10 cellular contexts compared by ENCODE assay signal in genomic region chr5:56323505-56323904, GRCh38.
DNase-seq lines count a peak whose midpoint lies in the region; ATAC-seq and TF ChIP-seq lines count a peak whose summit lies in the region.
"Had no signal": no experiment of that assay in that cellular context is flagged by ENCODE, and none has a peak within 500 bp of the region (broad histone marks: within the 10 kb centered on the region; RNA-seq: fewer than 3 reads in every experiment).

No MANE protein-coding gene starts in this region.

- H3K9me1 ChIP-seq in IMR-90 (ENCODE audit: insufficient read depth, low read length) = peaks cover 4% of the 10 kb centered on the region; the same call in 1 of the 2 replicates

- H3K27me3 Mint-ChIP-seq in MCF 10A (ENCODE audit: insufficient read depth, unreplicated experiment) = no peaks in the 10 kb centered on the region

- H3K4me2 ChIP-seq in IMR-90 (ENCODE audit: low read depth, low read length) = no peak overlapping the region

- peaks cover 25% of the 10 kb centered on the region for H3K4me1 Mint-ChIP-seq in MCF 10A (ENCODE audit: insufficient read depth, unreplicated experiment)

- TF ChIP-seq CTCF in BE2C (IDR thresholded peaks at IDR 0.05; ENCODE audit: low read depth, low read length) (peak; percentile 12; the same call in 1 of the 2 replicates), IMR-90 (conservative IDR thresholded peaks at IDR 0.05; ENCODE audit: low read depth, low read length) (no peak), MCF 10A (IDR thresholded peaks at IDR 0.05; ENCODE audit: unreplicated experiment) (no peak)

- no peak overlapping the region; the same call in 1 of the 2 replicates for H3K4ac ChIP-seq in IMR-90 (ENCODE audit: low read depth, low read length)

- WGBS in IMR-90 (ENCODE audit: extremely low coverage in 2 of 2, insufficient read length in 1 of 2), 2 experiments = no CpG with 5 or more reads among the region's 2 CpGs

- no peak for TF ChIP-seq POLR2A in IMR-90 (IDR thresholded peaks at IDR 0.05; ENCODE audit: low read depth, low read length)

- no peaks in the 10 kb centered on the region for H3K79me1 ChIP-seq in IMR-90 (ENCODE audit: low read depth in 1 of 2, low read length in 2 of 2)

- no peak overlapping the region for H2AFZ ChIP-seq in IMR-90 (replicated peaks; ENCODE audit: low read length, poor library complexity)

- H3K14ac ChIP-seq in IMR-90 (replicated peaks; ENCODE audit: low read depth, low read length) = no peak overlapping the region

- H3K4me1 ChIP-seq in BE2C = peaks cover 45% of the 10 kb centered on the region
- H3K4me1 ChIP-seq in IMR-90 (ENCODE audit: control insufficient read depth, insufficient read depth, low read length) = peaks cover 9% of the 10 kb centered on the region

- H2AK9ac ChIP-seq in IMR-90 (replicated peaks; ENCODE audit: low read depth, low read length, poor library complexity) = no peak overlapping the region

- H4K20me1 ChIP-seq in IMR-90 (ENCODE audit: insufficient read depth, low read length) = no peaks in the 10 kb centered on the region

- ATAC-seq in IMR-90 (ENCODE audit: low read depth) (peak; percentile 78), HG02870 (IDR thresholded peaks at IDR 0.05; ENCODE audit: unreplicated experiment) (no peak)

- H4K5ac ChIP-seq in IMR-90 (ENCODE audit: low read depth, low read length) = no peak overlapping the region

- H3K4me3 Mint-ChIP-seq in MCF 10A (ENCODE audit: unreplicated experiment) = no peak overlapping the region

- no peak overlapping the region for H3K27ac ChIP-seq in IMR-90 (ENCODE audit: insufficient read depth, low read length)
- H3K27ac ChIP-seq: esophagus muscularis mucosa had no signal

- H3K23ac ChIP-seq in IMR-90 (ENCODE audit: low read depth, low read length) = no peak overlapping the region

- H3K27ac Mint-ChIP-seq in MCF 10A (ENCODE audit: low read depth, unreplicated experiment) = no peak overlapping the region

- no peak overlapping the region for H3K9ac ChIP-seq in IMR-90 (ENCODE audit: low read depth, low read length)

- CTCF ChIA-PET in IMR-90 (lab: Yijun Ruan, JAX) (interaction anchor here (1.2 to 2.3 kb wide), 3 partner anchors 33 to 53 kb away, joined by 3 to 7 read pairs (median 5); no protein-coding TSS in a partner anchor), MCF 10A (lab: Yijun Ruan, JAX) (interaction anchor here (0.6 to 1.3 kb wide), 14 partner anchors 9 to 517 kb away, joined by 3 to 14 read pairs (median 4); no protein-coding TSS in a partner anchor)

- H2BK120ac ChIP-seq in IMR-90 (ENCODE audit: low read depth, low read length) = peak overlapping the region; percentile 30; the same call in 1 of the 2 replicates

- in situ Hi-C loops in IMR-90 (cut with MboI; ENCODE audit: low sequenced_read_pairs) = no loop called here

- H3K36me3 ChIP-seq in BE2C (no peaks in the 10 kb centered on the region), IMR-90 (ENCODE audit: control insufficient read depth, insufficient read depth, low read length) (no peaks in the 10 kb centered on the region)
- H3K36me3 ChIP-seq: esophagus muscularis mucosa had no signal

- H2BK5ac ChIP-seq in IMR-90 (ENCODE audit: low read depth, low read length, poor library complexity, severe bottlenecking) = no peak overlapping the region

- BruUV-seq in IMR-90 (replicated peaks; lab: Mats Ljungman, UMichigan) (no TSS peak), MCF 10A (replicated peaks; lab: Mats Ljungman, UMichigan) (no TSS peak)

- POLR2A ChIA-PET in IMR-90 (lab: Charles Lee; ENCODE audit: unreplicated experiment) = no interaction called here
- POLR2A ChIA-PET in MCF 10A (lab: Yijun Ruan, JAX) = interaction anchor here (0.5 to 1.1 kb wide), 4 partner anchors 27 to 492 kb away, joined by 3 to 4 read pairs (median 4); no protein-coding TSS in a partner anchor

- no peak overlapping the region for H3K56ac ChIP-seq in IMR-90 (ENCODE audit: extremely low read depth, insufficient read depth, low read length)

- no peak overlapping the region for H3K4me3 ChIP-seq in BE2C (ENCODE audit: low read depth, low read length)
- no peak overlapping the region for H3K4me3 ChIP-seq in IMR-90 (ENCODE audit: insufficient read depth, low read depth, low read length)
- H3K4me3 ChIP-seq: esophagus muscularis mucosa had no signal

- no peaks in the 10 kb centered on the region for H3K9me3 Mint-ChIP-seq in MCF 10A (ENCODE audit: unreplicated experiment)

- no peak overlapping the region; a peak in 1 of 4 replicates for H4K8ac ChIP-seq in IMR-90 (ENCODE audit: low read depth in 2 of 2, low read length in 2 of 2)

- H3K36me3 Mint-ChIP-seq in MCF 10A (ENCODE audit: insufficient read depth, unreplicated experiment) = no peaks in the 10 kb centered on the region

- DNase-seq in BE2C (no peak), IMR-90 (peak; percentile 76), MCF 10A (ENCODE audit: unreplicated experiment) (peak; percentile 81), medulla oblongata (ENCODE audit: extremely low spot score) (peak; percentile 42), NCI-H524 (lab: John Stamatoyannopoulos, UW) (no peak), DMS153 (lab: John Stamatoyannopoulos, UW) (no peak)
- DNase-seq in stimulated activated CD8-positive, alpha-beta memory T cell treated with anti-CD3 and anti-CD28 coated beads, Interleukin-4, amount 100 ng/mL, for 48 hours = no peak
- DNase-seq: NCI-H2081 treated with DMSO at 0.1 percent for 48 hours had no signal

- no peak overlapping the region; the same call in 1 of the 2 replicates for H4K91ac ChIP-seq in IMR-90 (ENCODE audit: insufficient read depth, low read depth, low read length)

- dilution Hi-C loops in IMR-90 (cut with HindIII; ENCODE audit: low sequenced_read_pairs, unreplicated experiment) = no loop called here

- no peak overlapping the region for H3K18ac ChIP-seq in IMR-90 (ENCODE audit: low read depth, low read length)

- H3K27me3 ChIP-seq in BE2C (no peaks in the 10 kb centered on the region), IMR-90 (ENCODE audit: control insufficient read depth, insufficient read depth, low read length) (no peaks in the 10 kb centered on the region)
- H3K27me3 ChIP-seq: esophagus muscularis mucosa had no signal

- TF ChIP-seq RAD21 in IMR-90 (IDR thresholded peaks at IDR 0.05; ENCODE audit: low read length) = peak; percentile 30; the same call in 1 of the 2 replicates

- no peak overlapping the region for H2AK5ac ChIP-seq in IMR-90 (ENCODE audit: low read depth, low read length)

- H3K9me3 ChIP-seq in BE2C (no peaks in the 10 kb centered on the region; the same call in 1 of the 2 replicates), IMR-90 (ENCODE audit: control insufficient read depth, insufficient read depth, low read length) (no peaks in the 10 kb centered on the region)
- H3K9me3 ChIP-seq: esophagus muscularis mucosa had no signal

- H2BK15ac ChIP-seq in IMR-90 (ENCODE audit: low read depth, low read length) = no peak overlapping the region

- no peak overlapping the region for H2BK20ac ChIP-seq in IMR-90 (ENCODE audit: low read depth, low read length)

- intact Hi-C loops in IMR-90 (cut with micrococcal nuclease) = no loop called here
- intact Hi-C loops in MCF 10A (cut with micrococcal nuclease) = no loop called here

TF ChIP-seq in IMR-90, 13 proteins besides CTCF, POLR2A, EP300 and RAD21:
- TF ChIP-seq MAFK (IDR thresholded peaks at IDR 0.05; ENCODE audit: low read depth, low read length) (peak; percentile 78), MAZ (IDR thresholded peaks at IDR 0.05; ENCODE audit: borderline replicate concordance, low read depth, low read length) (no peak), CEBPB (IDR thresholded peaks at IDR 0.05; ENCODE audit: low read depth, low read length) (peak; percentile 73), BHLHE40 (IDR thresholded peaks at IDR 0.05; ENCODE audit: low read depth, low read length) (peak; percentile 19; the same call in 1 of the 2 replicates)

Comparison
In these comparisons a context has a peak if more than half of its experiments do, and no peak if none do; other contexts are left out.
1. DNase-seq: peak in IMR-90 (single experiment), MCF 10A (single experiment) and medulla oblongata (single experiment); none in BE2C (single experiment), NCI-H524 (0 of 2), stimulated activated CD8-positive, alpha-beta memory T cell treated with anti-CD3 and anti-CD28 coated beads, Interleukin-4, amount 100 ng/mL, for 48 hours (single experiment) and DMS153 (single experiment).